In genomic region chr18:26548144-26549102, GRCh38 we compare ENCODE assay signal across 8 cellular contexts. TPM values are rescaled to one million over a fixed set of nuclear protein-coding genes. Genes with fewer than 3 reads are reported as not detected.
A peak's percentile ranks its signal among the peaks of the same experiment; 100 is the strongest.
DNase-seq lines count a peak whose midpoint lies in the region; ATAC-seq and TF ChIP-seq lines count a peak whose summit lies in the region.

TSS of gene KCTD1 (minus strand) at chr18:26548553. CDS start at chr18:26548536, 17 bp downstream.

- POLR2A ChIA-PET in naive thymus-derived CD8-positive, alpha-beta T cell (lab: Charles Lee) = interaction anchor here (0.5 kb wide), 1 partner anchor 17 kb away, joined by 5 read pairs; no protein-coding TSS in a partner anchor

- TF ChIP-seq RAD21 in Ishikawa (IDR thresholded peaks at IDR 0.05; ENCODE audit: low read depth) = no peak

- peak within 1 kb of the TSS; percentile 90 for H3K4me3 Mint-ChIP-seq in activated T-helper 1 cell treated with anti-CD3 and anti-CD28 coated beads, Interleukin-12 subunit alpha, Interleukin-12 subunit beta, Interleukin-2, Interleukin-4 antibody, amounts not matched to agents 30 ng/mL and 10 ng/mL and 1 ng/mL, durations not matched to agents 14 hours and 24 hours and 36 hours
- H3K4me3 Mint-ChIP-seq in naive thymus-derived CD8-positive, alpha-beta T cell = peak within 1 kb of the TSS; percentile 79 to 94 (median 86)

- H3K4me1 Mint-ChIP-seq in activated T-helper 1 cell treated with anti-CD3 and anti-CD28 coated beads, Interleukin-12 subunit alpha, Interleukin-12 subunit beta, Interleukin-2, Interleukin-4 antibody, amounts not matched to agents 30 ng/mL and 10 ng/mL and 1 ng/mL, durations not matched to agents 14 hours and 24 hours and 36 hours (ENCODE audit: low read depth) = peaks cover 14% of the 10 kb centered on the region
- H3K4me1 Mint-ChIP-seq in naive thymus-derived CD8-positive, alpha-beta T cell = peaks cover 4 to 51% (median 50%) of the 10 kb centered on the region in 4 donors

- ATAC-seq in GM21529 (IDR thresholded peaks at IDR 0.05; ENCODE audit: unreplicated experiment) = peak; percentile 48
- peak; percentile 58 to 74 for ATAC-seq in naive thymus-derived CD8-positive, alpha-beta T cell

- no peak for TF ChIP-seq EP300 in Ishikawa (IDR thresholded peaks at IDR 0.05; ENCODE audit: borderline replicate concordance)

- H3K27ac Mint-ChIP-seq in activated T-helper 1 cell treated with anti-CD3 and anti-CD28 coated beads, Interleukin-12 subunit alpha, Interleukin-12 subunit beta, Interleukin-2, Interleukin-4 antibody, amounts not matched to agents 30 ng/mL and 10 ng/mL and 1 ng/mL, durations not matched to agents 14 hours and 24 hours and 36 hours = peak within 1 kb of the TSS; percentile 80
- H3K27ac Mint-ChIP-seq in naive thymus-derived CD8-positive, alpha-beta T cell = peak within 1 kb of the TSS in 5 of 10 donors; percentile 12 to 84 (median 73)

- H3K27me3 Mint-ChIP-seq in activated T-helper 1 cell treated with anti-CD3 and anti-CD28 coated beads, Interleukin-12 subunit alpha, Interleukin-12 subunit beta, Interleukin-2, Interleukin-4 antibody, amounts not matched to agents 30 ng/mL and 10 ng/mL and 1 ng/mL, durations not matched to agents 14 hours and 24 hours and 36 hours (ENCODE audit: insufficient read depth) = peaks cover 40% of the 10 kb centered on the region
- peaks cover 19 to 35% (median 26%) of the 10 kb centered on the region in 5 donors for H3K27me3 Mint-ChIP-seq in naive thymus-derived CD8-positive, alpha-beta T cell

- H3K36me3 Mint-ChIP-seq in activated T-helper 1 cell treated with anti-CD3 and anti-CD28 coated beads, Interleukin-12 subunit alpha, Interleukin-12 subunit beta, Interleukin-2, Interleukin-4 antibody, amounts not matched to agents 30 ng/mL and 10 ng/mL and 1 ng/mL, durations not matched to agents 14 hours and 24 hours and 36 hours (ENCODE audit: low read depth) = peaks cover 3% of the 10 kb centered on the region
- H3K36me3 Mint-ChIP-seq in naive thymus-derived CD8-positive, alpha-beta T cell = no peaks in the 10 kb centered on the region

- intact Hi-C loops in activated T-helper 1 cell treated with anti-CD3 and anti-CD28 coated beads, Interleukin-12 subunit alpha, Interleukin-12 subunit beta, Interleukin-2, Interleukin-4 antibody, amounts not matched to agents 30 ng/mL and 10 ng/mL and 1 ng/mL, durations not matched to agents 14 hours and 24 hours and 36 hours (cut with micrococcal nuclease) = loop anchor here (2.0 to 10.0 kb wide), 5 partner anchors 106 to 1626 kb away; partner anchors contain the start of genes CDH2, SS18 and TAF4B

- no peaks in the 10 kb centered on the region for H3K9me3 Mint-ChIP-seq in activated T-helper 1 cell treated with anti-CD3 and anti-CD28 coated beads, Interleukin-12 subunit alpha, Interleukin-12 subunit beta, Interleukin-2, Interleukin-4 antibody, amounts not matched to agents 30 ng/mL and 10 ng/mL and 1 ng/mL, durations not matched to agents 14 hours and 24 hours and 36 hours
- peaks cover 0 to 3% (median 0%) of the 10 kb centered on the region in 9 donors for H3K9me3 Mint-ChIP-seq in naive thymus-derived CD8-positive, alpha-beta T cell

- DNase-seq in DMS153 (lab: John Stamatoyannopoulos, UW) (peak; percentile 59), fibroblast of peridontal ligament (ENCODE audit: extremely low read depth) (peak; percentile 83)
- DNase-seq in activated T-helper 1 cell treated with anti-CD3 and anti-CD28 coated beads, Interleukin-12 subunit alpha, Interleukin-12 subunit beta, Interleukin-2, Interleukin-4 antibody, amounts not matched to agents 30 ng/mL and 10 ng/mL and 1 ng/mL, durations not matched to agents 14 hours and 24 hours and 36 hours (ENCODE audit: low spot score) = peak; percentile 67
- peak; percentile 23 to 83 (median 52) for DNase-seq in naive thymus-derived CD8-positive, alpha-beta T cell
- DNase-seq in stimulated activated naive CD4-positive, alpha-beta T cell treated with Interleukin-2 at 50 U/mL for 16 hours (lab: John Stamatoyannopoulos, UW) = peak; percentile 68

TF ChIP-seq in Ishikawa, 13 proteins besides CTCF, POLR2A, EP300 and RAD21:
- peak; percentile 76; the same call in 1 of the 2 replicates for TF ChIP-seq YY1 (IDR thresholded peaks at IDR 0.05; ENCODE audit: low read depth)
- no peak for TF ChIP-seq USF1 (IDR thresholded peaks at IDR 0.05)
- no peak for TF ChIP-seq ZBTB7A (IDR thresholded peaks at IDR 0.05; ENCODE audit: low read depth)
- TF ChIP-seq FOXM1 (IDR thresholded peaks at IDR 0.05; ENCODE audit: borderline replicate concordance, low read depth) = no peak
- 0 out of 2 replicates have a peak, but pooled peaks have one; percentile 39 for TF ChIP-seq MAX (IDR thresholded peaks at IDR 0.05)

TF ChIP-seq in PFSK-1, 5 proteins besides CTCF, POLR2A, EP300 and RAD21:
- TF ChIP-seq POLR2AphosphoS5 (IDR thresholded peaks at IDR 0.05; ENCODE audit: low read depth, low read length) (no peak; the same call in none of the 2 replicates), FOXP2 (optimal IDR thresholded peaks at IDR 0.05; ENCODE audit: borderline replicate concordance, extremely low read depth, extremely low read length, insufficient read depth) (no peak), TAF1 (IDR thresholded peaks at IDR 0.05; ENCODE audit: borderline replicate concordance, insufficient read depth, low read length) (peak; percentile 86; the same call in 1 of the 2 replicates), SIN3A (IDR thresholded peaks at IDR 0.05; ENCODE audit: borderline replicate concordance, insufficient read depth, low read length) (0 out of 2 replicates have a peak, but pooled peaks have one; percentile 17), REST (IDR thresholded peaks at IDR 0.05; ENCODE audit: insufficient read depth in 1 of 2, low read depth in 2 of 2, low read length in 2 of 2) (peak in 1 of 2 experiments; percentile 4; a peak in 1 of 4 replicates)

RNA-seq across cellular contexts. Expression of gene KCTD1, which starts in this region (rescaled TPM):
- polyA plus RNA-seq in PFSK-1 (2012; ENCODE audit: insufficient read length, low read depth) = 33.4 TPM
- 5.3 and 5.5 TPM in 2 replicates for total RNA-seq in activated T-helper 1 cell treated with anti-CD3 and anti-CD28 coated beads, Interleukin-12 subunit alpha, Interleukin-12 subunit beta, Interleukin-2, Interleukin-4 antibody, amounts not matched to agents 30 ng/mL and 10 ng/mL and 1 ng/mL, durations not matched to agents 14 hours and 24 hours and 36 hours
- total RNA-seq in naive thymus-derived CD8-positive, alpha-beta T cell = 1 to 10 TPM; 3.5 to 3.6 TPM
- polyA plus RNA-seq in naive thymus-derived CD8-positive, alpha-beta T cell = under 1 TPM; 0.08 to 0.81 (median 0.50) TPM

Comparison
In these comparisons a context has a peak if more than half of its experiments do, and no peak if none do; other contexts are left out.
1. Peak in every context shown above with its lines: DNase-seq and ATAC-seq.